7 cellular contexts compared by ENCODE assay signal in genomic region chrX:120193254-120193653, GRCh38. TPM values are rescaled to one million over a fixed set of nuclear protein-coding genes. Genes with fewer than 3 reads are reported as not detected.
"Had no signal": no experiment of that assay in that cellular context is flagged by ENCODE, and none has a peak within 500 bp of the region (broad histone marks: within the 10 kb centered on the region; RNA-seq: fewer than 3 reads in every experiment).

No MANE protein-coding gene starts in this region.

RNA-seq across cellular contexts. Expression of gene RHOXF2, which starts 34.8 kb away (rescaled TPM):
- total RNA-seq: GM23248, GM23338, H1, H4, H7, H9, HFFc6 had no signal
- polyA plus RNA-seq: GM23248, H1 had no signal
